Comparison of ENCODE assay signal across 8 cellular contexts in genomic region chr19:36687214-36688056, GRCh38. TPM values are rescaled to one million over a fixed set of nuclear protein-coding genes. Genes with fewer than 3 reads are reported as not detected.
DNase-seq lines count a peak whose midpoint lies in the region; ATAC-seq and TF ChIP-seq lines count a peak whose summit lies in the region.

Gene ZNF567, plus strand, starts transcription at chr19:36687612. Its CDS starts 7,256 bp downstream, at chr19:36694868.

- peaks cover 49% of the 10 kb centered on the region for H3K79me2 ChIP-seq in GM23338 (replicated peaks; ENCODE audit: insufficient read depth)

- H3K4me3 Mint-ChIP-seq in GM23338 (peak within 1 kb of the TSS; percentile 94), nephron (peak within 1 kb of the TSS; percentile 99 to 100 (median 99))

- peak within 1 kb of the TSS; percentile 97 for H3K4me2 ChIP-seq in GM23338

- H4K20me1 ChIP-seq in GM23338 (replicated peaks; ENCODE audit: insufficient read depth) = peaks cover 17% of the 10 kb centered on the region; the same call in 1 of the 2 replicates

- H3K27ac ChIP-seq in GM23338 (ENCODE audit: low read depth) (peak within 1 kb of the TSS; percentile 78), RWPE2 (ENCODE audit: poor library complexity, severe bottlenecking) (peak within 1 kb of the TSS; percentile 35)

- H3K9me2 ChIP-seq in GM23338 (ENCODE audit: insufficient read depth) = peaks cover 9% of the 10 kb centered on the region; the same call in 1 of the 2 replicates

- peaks cover 25% of the 10 kb centered on the region for H3K36me3 ChIP-seq in GM23338 (ENCODE audit: insufficient read depth)
- peaks cover 35% of the 10 kb centered on the region for H3K36me3 ChIP-seq in RWPE2 (ENCODE audit: low read depth)

- H3K27me3 Mint-ChIP-seq in GM23338 (ENCODE audit: insufficient read depth, low read depth, poor library complexity) (peaks cover 13% of the 10 kb centered on the region), nephron (ENCODE audit: low read depth) (no peaks in the 10 kb centered on the region)

- peaks cover 8% of the 10 kb centered on the region; the same call in 1 of the 2 replicates for H3K4me1 ChIP-seq in GM23338 (ENCODE audit: insufficient read depth)
- no peaks in the 10 kb centered on the region for H3K4me1 ChIP-seq in RWPE2 (ENCODE audit: insufficient read depth, poor library complexity, severe bottlenecking)

- peak within 1 kb of the TSS; percentile 99 for H2AFZ ChIP-seq in GM23338

- peak; percentile 94 for ATAC-seq in GM23338
- ATAC-seq in RWPE2 (ENCODE audit: low read depth) = peak; percentile 94
- peak; percentile 98 for ATAC-seq in stimulated activated naive CD8-positive, alpha-beta T cell treated with anti-CD3 and anti-CD28 coated beads, Interleukin-15, Interleukin-2, amounts not matched to agents 100 U/mL and 50 U/mL, for 24 hours

- peaks cover 12% of the 10 kb centered on the region for H3K4me1 Mint-ChIP-seq in GM23338
- H3K4me1 Mint-ChIP-seq in nephron = peaks cover 28% of the 10 kb centered on the region

- H3K9me3 Mint-ChIP-seq in GM23338 (peaks cover 47% of the 10 kb centered on the region), nephron (peaks cover 53% of the 10 kb centered on the region)

- H3K9me3 ChIP-seq in RWPE2 (ENCODE audit: severe bottlenecking) = peaks cover 5% of the 10 kb centered on the region

- TF ChIP-seq CTCF in GM23338 (conservative IDR thresholded peaks at IDR 0.05; ENCODE audit: low read depth in 2 of 2) = no peak
- TF ChIP-seq CTCF in RWPE2 (IDR thresholded peaks at IDR 0.05; ENCODE audit: poor library complexity, severe bottlenecking) = no peak
- TF ChIP-seq CTCF in nephron (IDR thresholded peaks at IDR 0.05; ENCODE audit: unreplicated experiment in 3 of 3) = no peak

- no peaks in the 10 kb centered on the region; the same call in 1 of the 2 replicates for H3F3A ChIP-seq in GM23338 (replicated peaks; ENCODE audit: low read depth)

- DNase-seq in Daoy (ENCODE audit: low read depth) = peak; percentile 97
- peak; percentile 100 for DNase-seq in GM23338 (ENCODE audit: low spot score)
- peak; percentile 94 for DNase-seq in LHCN-M2 (ENCODE audit: low read depth)
- DNase-seq in RWPE2 (ENCODE audit: low spot score) = peak; percentile 98
- peak; percentile 100 for DNase-seq in activated effector memory CD4-positive, alpha-beta T cell treated with anti-CD3 and anti-CD28 coated beads, Interleukin-2, amount 50 U/mL, for 16 hours
- DNase-seq in fibroblast of the conjunctiva (ENCODE audit: low read depth) = peak; percentile 89
- peak; percentile 99 for DNase-seq in stimulated activated naive CD8-positive, alpha-beta T cell treated with anti-CD3 and anti-CD28 coated beads, Interleukin-15, Interleukin-2, amounts not matched to agents 100 U/mL and 50 U/mL, for 24 hours

- H3K27ac Mint-ChIP-seq in GM23338 (peak within 1 kb of the TSS; percentile 97), nephron (peak within 1 kb of the TSS; percentile 82 to 97 (median 96))

- H3K4me3 ChIP-seq in GM23338 (peak within 1 kb of the TSS; percentile 97), RWPE2 (ENCODE audit: severe bottlenecking) (peak within 1 kb of the TSS; percentile 68)

- H3K27me3 ChIP-seq in GM23338 (ENCODE audit: insufficient read depth) = no peaks in the 10 kb centered on the region
- no peaks in the 10 kb centered on the region for H3K27me3 ChIP-seq in RWPE2 (ENCODE audit: insufficient read depth, poor library complexity, severe bottlenecking)

- H3K36me3 Mint-ChIP-seq in GM23338 (ENCODE audit: low read depth) (peaks cover 56% of the 10 kb centered on the region), nephron (ENCODE audit: low read depth) (peaks cover 87% of the 10 kb centered on the region)

TF ChIP-seq in GM23338, 12 proteins besides CTCF, POLR2A, EP300 and RAD21 (continues in another document):
- TF ChIP-seq NANOG (IDR thresholded peaks at IDR 0.05; ENCODE audit: borderline replicate concordance) (no peak), CREB1 (CRISPR knock-in tag; IDR thresholded peaks at IDR 0.05; ENCODE audit: low read depth) (0 out of 2 replicates have a peak, but pooled peaks have one; percentile 29), POLR2AphosphoS5 (IDR thresholded peaks at IDR 0.05; ENCODE audit: low read depth) (peak; percentile 99), REST (IDR thresholded peaks at IDR 0.05; ENCODE audit: unreplicated experiment) (no peak), JUNB (IDR thresholded peaks at IDR 0.05; ENCODE audit: unreplicated experiment) (no peak), ZNF114 (CRISPR knock-in tag; IDR thresholded peaks at IDR 0.05) (no peak), EZH2phosphoT487 (IDR thresholded peaks at IDR 0.05; ENCODE audit: unreplicated experiment) (no peak), STAT1 (IDR thresholded peaks at IDR 0.05; ENCODE audit: unreplicated experiment) (no peak), EZH2 (IDR thresholded peaks at IDR 0.05; ENCODE audit: low read depth, unreplicated experiment) (no peak)

RNA-seq across cellular contexts. Expression of gene ZNF567, which starts in this region (rescaled TPM):
- 3.5 and 7.2 TPM in 2 replicates for total RNA-seq in Daoy (2014; rRNA removed; shearing (Covaris generic))
- total RNA-seq in GM23338 (2014; rRNA removed; shearing (Covaris generic)) = 15.6 and 15.8 TPM in 2 replicates
- 17.3 and 17.6 TPM in 2 replicates for polyA plus RNA-seq in GM23338 (2016; fragmentation: Nextera tagmentation; extraction: Ambion mirVana)
- 5.1 TPM in 2 replicates for total RNA-seq in LHCN-M2 (2014; rRNA removed)
- polyA plus RNA-seq in LHCN-M2 (2012) = 3.4 TPM

Comparison
In these comparisons a context has a peak if more than half of its experiments do, and no peak if none do; other contexts are left out.
1. Peak in every context shown above with its lines: DNase-seq, ATAC-seq, H3K4me3 ChIP-seq and H3K27ac ChIP-seq.